In the genomic region with DNA sequence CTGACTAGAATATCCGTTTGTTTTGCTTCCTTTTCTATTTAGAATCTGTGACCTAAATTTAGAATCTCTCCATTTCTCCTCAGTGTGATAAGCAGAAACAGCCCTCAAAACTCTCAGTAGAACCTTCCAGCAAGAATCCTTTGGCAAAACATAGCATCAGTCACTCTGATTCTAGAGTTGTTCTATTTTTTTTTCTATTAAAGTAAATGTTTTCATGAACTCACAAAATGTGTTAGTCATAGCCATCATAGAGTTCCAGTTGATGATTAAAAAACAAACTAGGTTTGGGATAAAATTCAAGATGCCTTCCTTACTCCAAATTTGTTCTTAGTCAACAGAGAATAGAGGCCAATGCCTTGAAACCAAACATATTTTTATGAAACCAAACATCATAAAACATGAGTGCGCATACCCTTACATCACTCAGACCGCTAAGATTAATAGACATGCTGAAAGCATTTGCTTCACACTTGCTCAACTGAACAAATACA, we compare ENCODE assay signal across 2 cellular contexts.
A peak's percentile ranks its signal among the peaks of the same experiment; 100 is the strongest.
TF ChIP-seq lines count a peak whose summit lies in the region.

No MANE protein-coding gene starts in this region.

TF ChIP-seq in liver, 16 proteins besides CTCF, POLR2A, EP300 and RAD21:
- TF ChIP-seq TAF1 (conservative IDR thresholded peaks at IDR 0.05) (no peak), SP1 (IDR thresholded peaks at IDR 0.05) (peak; percentile 8), NR2F2 (IDR thresholded peaks at IDR 0.05) (no peak)
- TF ChIP-seq, protein P1, sequence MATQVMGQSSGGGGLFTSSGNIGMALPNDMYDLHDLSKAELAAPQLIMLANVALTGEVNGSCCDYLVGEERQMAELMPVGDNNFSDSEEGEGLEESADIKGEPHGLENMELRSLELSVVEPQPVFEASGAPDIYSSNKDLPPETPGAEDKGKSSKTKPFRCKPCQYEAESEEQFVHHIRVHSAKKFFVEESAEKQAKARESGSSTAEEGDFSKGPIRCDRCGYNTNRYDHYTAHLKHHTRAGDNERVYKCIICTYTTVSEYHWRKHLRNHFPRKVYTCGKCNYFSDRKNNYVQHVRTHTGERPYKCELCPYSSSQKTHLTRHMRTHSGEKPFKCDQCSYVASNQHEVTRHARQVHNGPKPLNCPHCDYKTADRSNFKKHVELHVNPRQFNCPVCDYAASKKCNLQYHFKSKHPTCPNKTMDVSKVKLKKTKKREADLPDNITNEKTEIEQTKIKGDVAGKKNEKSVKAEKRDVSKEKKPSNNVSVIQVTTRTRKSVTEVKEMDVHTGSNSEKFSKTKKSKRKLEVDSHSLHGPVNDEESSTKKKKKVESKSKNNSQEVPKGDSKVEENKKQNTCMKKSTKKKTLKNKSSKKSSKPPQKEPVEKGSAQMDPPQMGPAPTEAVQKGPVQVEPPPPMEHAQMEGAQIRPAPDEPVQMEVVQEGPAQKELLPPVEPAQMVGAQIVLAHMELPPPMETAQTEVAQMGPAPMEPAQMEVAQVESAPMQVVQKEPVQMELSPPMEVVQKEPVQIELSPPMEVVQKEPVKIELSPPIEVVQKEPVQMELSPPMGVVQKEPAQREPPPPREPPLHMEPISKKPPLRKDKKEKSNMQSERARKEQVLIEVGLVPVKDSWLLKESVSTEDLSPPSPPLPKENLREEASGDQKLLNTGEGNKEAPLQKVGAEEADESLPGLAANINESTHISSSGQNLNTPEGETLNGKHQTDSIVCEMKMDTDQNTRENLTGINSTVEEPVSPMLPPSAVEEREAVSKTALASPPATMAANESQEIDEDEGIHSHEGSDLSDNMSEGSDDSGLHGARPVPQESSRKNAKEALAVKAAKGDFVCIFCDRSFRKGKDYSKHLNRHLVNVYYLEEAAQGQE (IDR thresholded peaks at IDR 0.05), result no peak

TF ChIP-seq in HepG2, 621 proteins besides CTCF, POLR2A, EP300 and RAD21:
- TF ChIP-seq SRSF9 (IDR thresholded peaks at IDR 0.05; ENCODE audit: borderline replicate concordance, insufficient read depth, low read depth, low read length, poor library complexity, severe bottlenecking), result no peak
- no peak for TF ChIP-seq ZC3H4 (CRISPR knock-in tag; IDR thresholded peaks at IDR 0.05; ENCODE audit: borderline replicate concordance)
- TF ChIP-seq PAF1 (CRISPR knock-in tag; IDR thresholded peaks at IDR 0.05), result no peak
- TF ChIP-seq, protein P2, sequence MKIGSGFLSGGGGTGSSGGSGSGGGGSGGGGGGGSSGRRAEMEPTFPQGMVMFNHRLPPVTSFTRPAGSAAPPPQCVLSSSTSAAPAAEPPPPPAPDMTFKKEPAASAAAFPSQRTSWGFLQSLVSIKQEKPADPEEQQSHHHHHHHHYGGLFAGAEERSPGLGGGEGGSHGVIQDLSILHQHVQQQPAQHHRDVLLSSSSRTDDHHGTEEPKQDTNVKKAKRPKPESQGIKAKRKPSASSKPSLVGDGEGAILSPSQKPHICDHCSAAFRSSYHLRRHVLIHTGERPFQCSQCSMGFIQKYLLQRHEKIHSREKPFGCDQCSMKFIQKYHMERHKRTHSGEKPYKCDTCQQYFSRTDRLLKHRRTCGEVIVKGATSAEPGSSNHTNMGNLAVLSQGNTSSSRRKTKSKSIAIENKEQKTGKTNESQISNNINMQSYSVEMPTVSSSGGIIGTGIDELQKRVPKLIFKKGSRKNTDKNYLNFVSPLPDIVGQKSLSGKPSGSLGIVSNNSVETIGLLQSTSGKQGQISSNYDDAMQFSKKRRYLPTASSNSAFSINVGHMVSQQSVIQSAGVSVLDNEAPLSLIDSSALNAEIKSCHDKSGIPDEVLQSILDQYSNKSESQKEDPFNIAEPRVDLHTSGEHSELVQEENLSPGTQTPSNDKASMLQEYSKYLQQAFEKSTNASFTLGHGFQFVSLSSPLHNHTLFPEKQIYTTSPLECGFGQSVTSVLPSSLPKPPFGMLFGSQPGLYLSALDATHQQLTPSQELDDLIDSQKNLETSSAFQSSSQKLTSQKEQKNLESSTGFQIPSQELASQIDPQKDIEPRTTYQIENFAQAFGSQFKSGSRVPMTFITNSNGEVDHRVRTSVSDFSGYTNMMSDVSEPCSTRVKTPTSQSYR (CRISPR knock-in tag; IDR thresholded peaks at IDR 0.05; ENCODE audit: borderline replicate concordance), result no peak
- TF ChIP-seq, protein P3, sequence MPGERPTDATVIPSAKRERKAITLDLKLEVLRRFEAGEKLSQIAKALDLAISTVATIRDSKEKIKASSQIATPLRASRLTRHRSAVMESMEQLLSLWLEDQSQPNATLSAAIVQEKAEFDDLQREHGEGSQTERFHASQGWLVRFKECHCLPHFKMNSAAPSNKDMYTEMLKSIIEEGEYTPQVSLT (CRISPR knock-in tag; IDR thresholded peaks at IDR 0.05; ENCODE audit: borderline replicate concordance, low read depth), result no peak
